Comparison of ENCODE assay signal across 8 cellular contexts in genomic region chr3:112973325-112974177, GRCh38. TPM values are rescaled to one million over a fixed set of nuclear protein-coding genes. Genes with fewer than 3 reads are reported as not detected.
DNase-seq lines count a peak whose midpoint lies in the region; ATAC-seq and TF ChIP-seq lines count a peak whose summit lies in the region.

No MANE protein-coding gene starts in this region.

- H3K9me3 ChIP-seq in heart left ventricle, result no peaks in the 10 kb centered on the region

- H3K27ac Mint-ChIP-seq in activated CD8-positive, alpha-beta T cell treated with anti-CD3 and anti-CD28 coated beads, Interleukin-2, amount 10 ng/mL, durations not matched to agents 7 days and 5 days, result peak overlapping the region; percentile 84

- H3K27me3 ChIP-seq in heart left ventricle, result peaks cover 0 to 3% (median 0%) of the 10 kb centered on the region in 9 donors

- no peak for TF ChIP-seq CTCF in heart left ventricle (IDR thresholded peaks at IDR 0.05)

- CTCF ChIA-PET in activated CD8-positive, alpha-beta T cell treated with anti-CD3 and anti-CD28 coated beads, Interleukin-2, amount 10 ng/mL, durations not matched to agents 7 days and 5 days (lab: Charles Lee), result interaction anchor here (1.2 to 7.1 kb wide), 7 partner anchors 14 to 391 kb away, joined by 3 to 99 read pairs (median 10); partner anchors contain the start of gene GTPBP8

- H3K4me1 ChIP-seq in heart left ventricle, result peaks cover 0 to 31% (median 0%) of the 10 kb centered on the region in 12 donors

- no peak for ATAC-seq in heart left ventricle
- no peak for ATAC-seq in Right ventricle myocardium inferior
- peak; percentile 88 for ATAC-seq in HG03159 (IDR thresholded peaks at IDR 0.05; ENCODE audit: unreplicated experiment)
- peak; percentile 89 for ATAC-seq in activated CD8-positive, alpha-beta T cell treated with anti-CD3 and anti-CD28 coated beads, Interleukin-2, amount 10 ng/mL, durations not matched to agents 7 days and 5 days

- no peaks in the 10 kb centered on the region for H3K36me3 ChIP-seq in heart left ventricle

- peak overlapping the region; percentile 79 for H3K4me3 Mint-ChIP-seq in activated CD8-positive, alpha-beta T cell treated with anti-CD3 and anti-CD28 coated beads, Interleukin-2, amount 10 ng/mL, durations not matched to agents 7 days and 5 days

- H3K36me3 Mint-ChIP-seq in activated CD8-positive, alpha-beta T cell treated with anti-CD3 and anti-CD28 coated beads, Interleukin-2, amount 10 ng/mL, durations not matched to agents 7 days and 5 days (ENCODE audit: low read depth), result no peaks in the 10 kb centered on the region

- no peak for TF ChIP-seq POLR2A in heart left ventricle (IDR thresholded peaks at IDR 0.05)

- H3K9me3 Mint-ChIP-seq in activated CD8-positive, alpha-beta T cell treated with anti-CD3 and anti-CD28 coated beads, Interleukin-2, amount 10 ng/mL, durations not matched to agents 7 days and 5 days (ENCODE audit: insufficient read depth), result no peaks in the 10 kb centered on the region

- H3K4me3 ChIP-seq in heart left ventricle (peak overlapping the region in 7 of 12 donors; percentile 10 to 45 (median 30)), skin epidermis (peak overlapping the region; percentile 17 to 45 (median 27))

- H3K27ac ChIP-seq in heart left ventricle (peak overlapping the region in 2 of 12 donors; percentile 25 to 78), skin epidermis (peak overlapping the region in 15 of 21 experiments; percentile 7 to 86 (median 71))

- WGBS in heart left ventricle, 4 donors, result 73 to 76% (median 74%) methylated on average over 5 of the region's 5 CpGs

- intact Hi-C loops in heart left ventricle (cut with DNase I) (loop anchor here in 5 of 10 donors (10.0 kb wide), 3 partner anchors 159 to 389 kb away; no protein-coding TSS in a partner anchor), Right ventricle myocardium inferior (cut with DNase I) (loop anchor here (10.0 kb wide), 1 partner anchor 239 kb away; no protein-coding TSS in a partner anchor)

- DNase-seq in heart left ventricle (no peak), Right ventricle myocardium inferior (ENCODE audit: missing footprints) (no peak), glomerular visceral epithelial cell (ENCODE audit: extremely low spot score) (no peak), NCI-H510A treated with DMSO at 0.1 percent for 48 hours (lab: John Stamatoyannopoulos, UW) (no peak), NCI-H345 (lab: John Stamatoyannopoulos, UW) (no peak)
- peak; percentile 60 for DNase-seq in activated CD8-positive, alpha-beta T cell treated with anti-CD3 and anti-CD28 coated beads, Interleukin-2, amount 10 ng/mL, durations not matched to agents 7 days and 5 days

- POLR2A ChIA-PET in activated CD8-positive, alpha-beta T cell treated with anti-CD3 and anti-CD28 coated beads, Interleukin-2, amount 10 ng/mL, durations not matched to agents 7 days and 5 days (lab: Charles Lee), result interaction anchor here (0.6 to 2.6 kb wide), 7 partner anchors 11 to 1492 kb away, joined by 3 to 11 read pairs (median 5); partner anchors contain the start of gene GTPBP8

- peaks cover 53% of the 10 kb centered on the region for H3K4me1 Mint-ChIP-seq in activated CD8-positive, alpha-beta T cell treated with anti-CD3 and anti-CD28 coated beads, Interleukin-2, amount 10 ng/mL, durations not matched to agents 7 days and 5 days (ENCODE audit: low read depth)

- no peaks in the 10 kb centered on the region for H3K27me3 Mint-ChIP-seq in activated CD8-positive, alpha-beta T cell treated with anti-CD3 and anti-CD28 coated beads, Interleukin-2, amount 10 ng/mL, durations not matched to agents 7 days and 5 days (ENCODE audit: low read depth)

RNA-seq across cellular contexts. Expression of gene CD200R1, which starts 1.4 kb away (rescaled TPM):
- total RNA-seq in heart left ventricle (1 to 10 TPM in 3 of 9 donors, under 1 TPM in 6; 0.23 to 4.6 (median 0.70) TPM), Right ventricle myocardium inferior (1.0 TPM)
- polyA plus RNA-seq in heart left ventricle, result under 1 TPM; 0.08 to 0.19 TPM
- total RNA-seq in activated CD8-positive, alpha-beta T cell treated with anti-CD3 and anti-CD28 coated beads, Interleukin-2, amount 10 ng/mL, durations not matched to agents 7 days and 5 days, result 1 to 10 TPM; 6.4 to 7.8 TPM

RNA-seq across cellular contexts. Expression of gene GTPBP8, which starts 17.2 kb away (rescaled TPM):
- total RNA-seq in heart left ventricle (10 to 100 TPM; 17.3 to 52.2 (median 24.6) TPM), Right ventricle myocardium inferior (27.6 TPM)
- polyA plus RNA-seq in heart left ventricle, result 10 to 100 TPM in 1 of 2 donors, 1 to 10 TPM in 1; 9.8 to 24.3 TPM
- total RNA-seq in activated CD8-positive, alpha-beta T cell treated with anti-CD3 and anti-CD28 coated beads, Interleukin-2, amount 10 ng/mL, durations not matched to agents 7 days and 5 days, result 10 to 100 TPM; 24.3 to 24.5 TPM

Comparison
In these comparisons a context has a peak if more than half of its experiments do, and no peak if none do; other contexts are left out.
1. ATAC-seq: peak in HG03159 (single experiment) and activated CD8-positive, alpha-beta T cell treated with anti-CD3 and anti-CD28 coated beads, Interleukin-2, amount 10 ng/mL, durations not matched to agents 7 days and 5 days (single experiment); none in heart left ventricle (0 of 4) and Right ventricle myocardium inferior (single experiment).